8 cellular contexts compared by ENCODE assay signal in genomic region chr21:42227909-42228708, GRCh38. TPM values are rescaled to one million over a fixed set of nuclear protein-coding genes. Genes with fewer than 3 reads are reported as not detected.
DNase-seq lines count a peak whose midpoint lies in the region; ATAC-seq and TF ChIP-seq lines count a peak whose summit lies in the region.

No MANE protein-coding gene starts in this region.

- DNase-seq in NCI-H1417 (lab: John Stamatoyannopoulos, UW) (peak in 2 of 3 experiments; percentile 17 to 57), NCI-H1417 treated with DMSO at 0.1 percent for 48 hours (lab: John Stamatoyannopoulos, UW) (no peak), NCI-H226 (peak; percentile 81), mucosa of descending colon (peak; percentile 92 to 96 (median 93))
- DNase-seq in activated CD8-positive, alpha-beta T cell treated with anti-CD3 and anti-CD28 coated beads for 36 hours: peak; percentile 97
- peak; percentile 92 to 95 (median 94) for DNase-seq in effector memory CD8-positive, alpha-beta T cell
- DNase-seq in stimulated activated CD8-positive, alpha-beta memory T cell treated with anti-CD3 and anti-CD28 coated beads, Interleukin-7, amount 100 ng/mL, for 4 hours (ENCODE audit: low read depth in 2 of 2): peak; percentile 84 to 85

- H3K4me1 ChIP-seq in mucosa of descending colon (ENCODE audit: low read depth): peaks cover 49% of the 10 kb centered on the region

- H3K9me3 ChIP-seq in mucosa of descending colon: no peaks in the 10 kb centered on the region

- CTCF ChIA-PET in activated CD8-positive, alpha-beta T cell treated with anti-CD3 and anti-CD28 coated beads for 36 hours (lab: Charles Lee): interaction anchor here (0.8 to 2.8 kb wide), 7 partner anchors 8 to 83 kb away, joined by 3 to 15 read pairs (median 4); no protein-coding TSS in a partner anchor

- POLR2A ChIA-PET in activated CD8-positive, alpha-beta T cell treated with anti-CD3 and anti-CD28 coated beads for 36 hours (lab: Charles Lee): interaction anchor here (0.9 to 3.0 kb wide), 4 partner anchors 8 to 35 kb away, joined by 3 to 27 read pairs (median 13); partner anchors contain the start of gene ABCG1

- H3K36me3 Mint-ChIP-seq in activated CD8-positive, alpha-beta T cell treated with anti-CD3 and anti-CD28 coated beads for 36 hours (ENCODE audit: low read depth): peaks cover 38% of the 10 kb centered on the region
- H3K36me3 Mint-ChIP-seq in effector memory CD8-positive, alpha-beta T cell (ENCODE audit: insufficient read depth): peaks cover 55% of the 10 kb centered on the region

- ATAC-seq in HG02840 (IDR thresholded peaks at IDR 0.05; ENCODE audit: low FRiP score, unreplicated experiment): peak; percentile 70
- peak; percentile 97 for ATAC-seq in activated CD8-positive, alpha-beta T cell treated with anti-CD3 and anti-CD28 coated beads for 36 hours
- peak; percentile 86 for ATAC-seq in effector memory CD8-positive, alpha-beta T cell (replicated peaks)
- ATAC-seq in mucosa of descending colon: peak; percentile 96

- H3K9me3 Mint-ChIP-seq in activated CD8-positive, alpha-beta T cell treated with anti-CD3 and anti-CD28 coated beads for 36 hours: peaks cover 11% of the 10 kb centered on the region
- no peaks in the 10 kb centered on the region for H3K9me3 Mint-ChIP-seq in effector memory CD8-positive, alpha-beta T cell

- intact Hi-C loops in activated CD8-positive, alpha-beta T cell treated with anti-CD3 and anti-CD28 coated beads for 36 hours (cut with micrococcal nuclease): no loop called here
- intact Hi-C loops in mucosa of descending colon (cut with DNase I, micrococcal nuclease): no loop called here

- H3K36me3 ChIP-seq in mucosa of descending colon (ENCODE audit: low read depth): no peaks in the 10 kb centered on the region

- no peaks in the 10 kb centered on the region for H3K27me3 Mint-ChIP-seq in activated CD8-positive, alpha-beta T cell treated with anti-CD3 and anti-CD28 coated beads for 36 hours
- no peaks in the 10 kb centered on the region for H3K27me3 Mint-ChIP-seq in effector memory CD8-positive, alpha-beta T cell

- H3K4me3 Mint-ChIP-seq in activated CD8-positive, alpha-beta T cell treated with anti-CD3 and anti-CD28 coated beads for 36 hours: peak overlapping the region; percentile 53
- peak overlapping the region; percentile 65 to 69 for H3K4me3 Mint-ChIP-seq in effector memory CD8-positive, alpha-beta T cell

- no peak overlapping the region for H3K4me3 ChIP-seq in mucosa of descending colon

- peak overlapping the region; percentile 92 for H3K27ac Mint-ChIP-seq in activated CD8-positive, alpha-beta T cell treated with anti-CD3 and anti-CD28 coated beads for 36 hours
- peak overlapping the region; percentile 94 to 95 for H3K27ac Mint-ChIP-seq in effector memory CD8-positive, alpha-beta T cell

- peaks cover 72% of the 10 kb centered on the region for H3K4me1 Mint-ChIP-seq in activated CD8-positive, alpha-beta T cell treated with anti-CD3 and anti-CD28 coated beads for 36 hours (ENCODE audit: low read depth)
- peaks cover 36 to 41% of the 10 kb centered on the region in 2 donors for H3K4me1 Mint-ChIP-seq in effector memory CD8-positive, alpha-beta T cell (ENCODE audit: low read depth in 2 of 2)

- TF ChIP-seq CTCF in activated CD8-positive, alpha-beta T cell treated with anti-CD3 and anti-CD28 coated beads for 36 hours (IDR thresholded peaks at IDR 0.05): no peak
- no peak for TF ChIP-seq CTCF in mucosa of descending colon (IDR thresholded peaks at IDR 0.05)

RNA-seq across cellular contexts. Expression of gene ABCG1, which starts 9.2 kb away (rescaled TPM):
- total RNA-seq in activated CD8-positive, alpha-beta T cell treated with anti-CD3 and anti-CD28 coated beads for 36 hours: 10 to 100 TPM; 12.1 to 12.7 TPM
- 10 to 100 TPM; 44.4 to 67.0 (median 56.8) TPM for total RNA-seq in mucosa of descending colon
